In genomic region chr14:71576472-71576871, GRCh38 we compare ENCODE assay signal across 2 cellular contexts.
TF ChIP-seq lines count a peak whose summit lies in the region.

No MANE protein-coding gene starts in this region.

TF ChIP-seq in IMR-90, 13 proteins besides CTCF, POLR2A, EP300 and RAD21:
- TF ChIP-seq ELK1 (IDR thresholded peaks at IDR 0.05; ENCODE audit: borderline replicate concordance, low read depth, low read length) (no peak), MAZ (IDR thresholded peaks at IDR 0.05; ENCODE audit: borderline replicate concordance, low read depth, low read length) (no peak), FOS (IDR thresholded peaks at IDR 0.05; ENCODE audit: low read depth, low read length) (no peak), RCOR1 (IDR thresholded peaks at IDR 0.05; ENCODE audit: insufficient replicate concordance, low read length) (no peak), BHLHE40 (IDR thresholded peaks at IDR 0.05; ENCODE audit: low read depth, low read length) (no peak), MAFK (IDR thresholded peaks at IDR 0.05; ENCODE audit: low read depth, low read length) (no peak), NFE2L2 (IDR thresholded peaks at IDR 0.05; ENCODE audit: low read depth, low read length) (no peak), CEBPB (IDR thresholded peaks at IDR 0.05; ENCODE audit: low read depth, low read length) (no peak), RFX5 (IDR thresholded peaks at IDR 0.05; ENCODE audit: low read depth, low read length) (no peak), CHD1 (IDR thresholded peaks at IDR 0.05; ENCODE audit: low read depth, low read length) (no peak), USF2 (IDR thresholded peaks at IDR 0.05; ENCODE audit: low read depth, low read length) (no peak), SMC3 (IDR thresholded peaks at IDR 0.05; ENCODE audit: low read depth, low read length) (no peak), MXI1 (IDR thresholded peaks at IDR 0.05; ENCODE audit: borderline replicate concordance, low read depth, low read length) (no peak)

TF ChIP-seq in WTC11, 78 proteins besides CTCF, POLR2A, EP300 and RAD21:
- TF ChIP-seq ZNF281 (CRISPR knock-in tag; IDR thresholded peaks at IDR 0.05): no peak
- no peak for TF ChIP-seq PREB (CRISPR knock-in tag; IDR thresholded peaks at IDR 0.05; ENCODE audit: borderline replicate concordance)
